ENCODE assay signal across 1 cellular context in the genomic region with DNA sequence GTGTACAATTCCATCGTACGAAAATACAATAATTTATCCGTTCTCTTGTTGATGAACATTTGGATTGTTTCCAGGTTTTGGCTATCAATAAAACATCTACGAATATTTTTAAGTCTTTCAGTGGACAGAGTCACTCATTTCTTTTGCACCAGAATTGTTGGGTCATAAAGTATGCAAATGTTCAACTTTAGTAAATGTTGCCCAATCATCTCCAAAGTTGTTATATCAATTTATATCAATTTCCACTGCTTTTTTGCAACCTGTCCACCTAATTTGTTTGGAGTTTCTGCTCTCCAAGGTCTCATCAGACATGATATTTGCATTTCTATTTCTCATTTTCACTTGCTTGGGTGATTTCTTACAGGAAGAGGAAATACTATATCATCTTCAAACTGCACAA.
TF ChIP-seq lines count a peak whose summit lies in the region.

No MANE protein-coding gene starts in this region.

TF ChIP-seq in IMR-90, 13 proteins besides CTCF, POLR2A, EP300 and RAD21:
- TF ChIP-seq MXI1 (IDR thresholded peaks at IDR 0.05; ENCODE audit: borderline replicate concordance, low read depth, low read length) = no peak
- TF ChIP-seq BHLHE40 (IDR thresholded peaks at IDR 0.05; ENCODE audit: low read depth, low read length) = no peak
- no peak for TF ChIP-seq CHD1 (IDR thresholded peaks at IDR 0.05; ENCODE audit: low read depth, low read length)
- TF ChIP-seq, protein P1, sequence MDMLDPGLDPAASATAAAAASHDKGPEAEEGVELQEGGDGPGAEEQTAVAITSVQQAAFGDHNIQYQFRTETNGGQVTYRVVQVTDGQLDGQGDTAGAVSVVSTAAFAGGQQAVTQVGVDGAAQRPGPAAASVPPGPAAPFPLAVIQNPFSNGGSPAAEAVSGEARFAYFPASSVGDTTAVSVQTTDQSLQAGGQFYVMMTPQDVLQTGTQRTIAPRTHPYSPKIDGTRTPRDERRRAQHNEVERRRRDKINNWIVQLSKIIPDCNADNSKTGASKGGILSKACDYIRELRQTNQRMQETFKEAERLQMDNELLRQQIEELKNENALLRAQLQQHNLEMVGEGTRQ (IDR thresholded peaks at IDR 0.05; ENCODE audit: low read depth, low read length) = no peak
- no peak for TF ChIP-seq MAZ (IDR thresholded peaks at IDR 0.05; ENCODE audit: borderline replicate concordance, low read depth, low read length)
- no peak for TF ChIP-seq RFX5 (IDR thresholded peaks at IDR 0.05; ENCODE audit: low read depth, low read length)
- no peak for TF ChIP-seq MAFK (IDR thresholded peaks at IDR 0.05; ENCODE audit: low read depth, low read length)
- TF ChIP-seq CEBPB (IDR thresholded peaks at IDR 0.05; ENCODE audit: low read depth, low read length) = 0 out of 2 replicates have a peak, but pooled peaks have one; percentile 20
